ENCODE assay signal across 22 cellular contexts in genomic region chr7:55483061-55483460, GRCh38.
DNase-seq lines count a peak whose midpoint lies in the region; ATAC-seq, FAIRE-seq and TF ChIP-seq lines count a peak whose summit lies in the region.
"Had no signal": no experiment of that assay in that cellular context is flagged by ENCODE, and none has a peak within 500 bp of the region (broad histone marks: within the 10 kb centered on the region; RNA-seq: fewer than 3 reads in every experiment).

No MANE protein-coding gene starts in this region.

- no peak overlapping the region for H3K4me3 Mint-ChIP-seq in IgD-negative memory B cell
- H3K4me3 Mint-ChIP-seq in activated CD4-positive, alpha-beta memory T cell treated with anti-CD3 and anti-CD28 coated beads, Interleukin-2, amount 10 ng/mL, durations not matched to agents 7 days and 5 days, result no peak overlapping the region
- H3K4me3 Mint-ChIP-seq in stimulated activated memory B cell treated with anti-CD40 and anti-IgM and Interleukin-4, amounts not matched to agents 10 μg/mL and 1 μg/mL and 100 μg/mL, for 72 hours, result no peak overlapping the region
- H3K4me3 Mint-ChIP-seq: activated naive CD8-positive, alpha-beta T cell treated with anti-CD3 and anti-CD28 coated beads, Interleukin-2, amount 10 ng/mL, durations not matched to agents 7 days and 5 days; brain had no signal

- POLR2A ChIA-PET in activated CD4-positive, alpha-beta memory T cell treated with anti-CD3 and anti-CD28 coated beads, Interleukin-2, amount 10 ng/mL, durations not matched to agents 7 days and 5 days (lab: Charles Lee), result no interaction called here

- no peak for ATAC-seq in stimulated activated memory B cell treated with anti-CD40 and anti-IgM and Interleukin-4, amounts not matched to agents 10 μg/mL and 1 μg/mL and 100 μg/mL, for 72 hours
- no peak for ATAC-seq in HG02642 (IDR thresholded peaks at IDR 0.05; ENCODE audit: poor library complexity, unreplicated experiment)
- ATAC-seq: lower lobe of right lung; right cardiac atrium; stimulated activated naive CD8-positive, alpha-beta T cell treated with anti-CD3 and anti-CD28 coated beads, Interleukin-15, Interleukin-2, amounts not matched to agents 100 U/mL and 50 U/mL, for 24 hours had no signal

- H3K36me3 Mint-ChIP-seq in IgD-negative memory B cell, result peaks cover 4% of the 10 kb centered on the region
- peaks cover 17% of the 10 kb centered on the region for H3K36me3 Mint-ChIP-seq in activated CD4-positive, alpha-beta memory T cell treated with anti-CD3 and anti-CD28 coated beads, Interleukin-2, amount 10 ng/mL, durations not matched to agents 7 days and 5 days (ENCODE audit: low read depth)
- peaks cover 73% of the 10 kb centered on the region for H3K36me3 Mint-ChIP-seq in stimulated activated memory B cell treated with anti-CD40 and anti-IgM and Interleukin-4, amounts not matched to agents 10 μg/mL and 1 μg/mL and 100 μg/mL, for 72 hours

- DNase-seq in activated T-cell treated with anti-CD3 and anti-CD28 coated beads, Interleukin-2, amount 50 U/mL, for 48 hours, result peak; percentile 10 to 16
- DNase-seq in activated T-cell treated with anti-CD3 and anti-CD28 coated beads, Interleukin-2, amount 50 U/mL, for 1 hour, result no peak
- peak; percentile 13 for DNase-seq in activated CD4-positive, alpha-beta memory T cell treated with anti-CD3 and anti-CD28 coated beads, Interleukin-2, amount 10 ng/mL, durations not matched to agents 7 days and 5 days
- DNase-seq in GM12892 (ENCODE audit: insufficient read length), result no peak
- DNase-seq: activated CD4-positive, CD25-positive, alpha-beta regulatory T cell; activated naive CD8-positive, alpha-beta T cell treated with anti-CD3 and anti-CD28 coated beads, Interleukin-2, amount 10 ng/mL, durations not matched to agents 7 days and 5 days; Caco-2; EL; lower lobe of right lung; NCI-H1092 treated with DMSO at 0.1 percent for 48 hours; occipital lobe; right cardiac atrium; stimulated activated naive CD8-positive, alpha-beta T cell treated with anti-CD3 and anti-CD28 coated beads, Interleukin-15, Interleukin-2, amounts not matched to agents 100 U/mL and 50 U/mL, for 24 hours; tibial artery had no signal

- H3K9me3 Mint-ChIP-seq in IgD-negative memory B cell, result no peaks in the 10 kb centered on the region
- no peaks in the 10 kb centered on the region for H3K9me3 Mint-ChIP-seq in activated CD4-positive, alpha-beta memory T cell treated with anti-CD3 and anti-CD28 coated beads, Interleukin-2, amount 10 ng/mL, durations not matched to agents 7 days and 5 days
- no peaks in the 10 kb centered on the region for H3K9me3 Mint-ChIP-seq in stimulated activated memory B cell treated with anti-CD40 and anti-IgM and Interleukin-4, amounts not matched to agents 10 μg/mL and 1 μg/mL and 100 μg/mL, for 72 hours
- H3K9me3 Mint-ChIP-seq: activated naive CD8-positive, alpha-beta T cell treated with anti-CD3 and anti-CD28 coated beads, Interleukin-2, amount 10 ng/mL, durations not matched to agents 7 days and 5 days; brain had no signal

- no peak for TF ChIP-seq POLR2A in GM12892 (IDR thresholded peaks at IDR 0.05; ENCODE audit: low read depth, low read length)

- H3K27me3 Mint-ChIP-seq in IgD-negative memory B cell, result no peaks in the 10 kb centered on the region
- H3K27me3 Mint-ChIP-seq in activated CD4-positive, alpha-beta memory T cell treated with anti-CD3 and anti-CD28 coated beads, Interleukin-2, amount 10 ng/mL, durations not matched to agents 7 days and 5 days, result no peaks in the 10 kb centered on the region
- no peaks in the 10 kb centered on the region for H3K27me3 Mint-ChIP-seq in stimulated activated memory B cell treated with anti-CD40 and anti-IgM and Interleukin-4, amounts not matched to agents 10 μg/mL and 1 μg/mL and 100 μg/mL, for 72 hours
- H3K27me3 Mint-ChIP-seq: activated naive CD8-positive, alpha-beta T cell treated with anti-CD3 and anti-CD28 coated beads, Interleukin-2, amount 10 ng/mL, durations not matched to agents 7 days and 5 days; brain had no signal

- H3K27ac Mint-ChIP-seq in IgD-negative memory B cell, result peak overlapping the region in 2 of 3 donors; percentile 13 to 46
- no peak overlapping the region for H3K27ac Mint-ChIP-seq in activated CD4-positive, alpha-beta memory T cell treated with anti-CD3 and anti-CD28 coated beads, Interleukin-2, amount 10 ng/mL, durations not matched to agents 7 days and 5 days
- peak overlapping the region; percentile 81 for H3K27ac Mint-ChIP-seq in stimulated activated memory B cell treated with anti-CD40 and anti-IgM and Interleukin-4, amounts not matched to agents 10 μg/mL and 1 μg/mL and 100 μg/mL, for 72 hours

- no peak for FAIRE-seq in GM12892 (lab: Jason Lieb, UNC)
- FAIRE-seq: endothelial cell of umbilical vein, GM19239, H1, islet of Langerhans had no signal

- H3K4me1 Mint-ChIP-seq in IgD-negative memory B cell, result peaks cover 15 to 22% (median 17%) of the 10 kb centered on the region in 3 donors
- H3K4me1 Mint-ChIP-seq in activated CD4-positive, alpha-beta memory T cell treated with anti-CD3 and anti-CD28 coated beads, Interleukin-2, amount 10 ng/mL, durations not matched to agents 7 days and 5 days, result peaks cover 20% of the 10 kb centered on the region
- peaks cover 57% of the 10 kb centered on the region for H3K4me1 Mint-ChIP-seq in stimulated activated memory B cell treated with anti-CD40 and anti-IgM and Interleukin-4, amounts not matched to agents 10 μg/mL and 1 μg/mL and 100 μg/mL, for 72 hours

- CTCF ChIA-PET in activated CD4-positive, alpha-beta memory T cell treated with anti-CD3 and anti-CD28 coated beads, Interleukin-2, amount 10 ng/mL, durations not matched to agents 7 days and 5 days (lab: Charles Lee), result no interaction called here

Comparison
In these comparisons a context has a peak if more than half of its experiments do, and no peak if none do; other contexts are left out.
1. DNase-seq: peak in activated T-cell treated with anti-CD3 and anti-CD28 coated beads, Interleukin-2, amount 50 U/mL, for 48 hours (2 of 2) and activated CD4-positive, alpha-beta memory T cell treated with anti-CD3 and anti-CD28 coated beads, Interleukin-2, amount 10 ng/mL, durations not matched to agents 7 days and 5 days (single experiment); none in activated T-cell treated with anti-CD3 and anti-CD28 coated beads, Interleukin-2, amount 50 U/mL, for 1 hour (single experiment) and GM12892 (single experiment).